11 cellular contexts compared by ENCODE assay signal in genomic region chr12:102197789-102198188, GRCh38. TPM values are rescaled to one million over a fixed set of nuclear protein-coding genes. Genes with fewer than 3 reads are reported as not detected.
A peak's percentile ranks its signal among the peaks of the same experiment; 100 is the strongest.
DNase-seq lines count a peak whose midpoint lies in the region; ATAC-seq and TF ChIP-seq lines count a peak whose summit lies in the region.
"Had no signal": no experiment of that assay in that cellular context is flagged by ENCODE, and none has a peak within 500 bp of the region (broad histone marks: within the 10 kb centered on the region; RNA-seq: fewer than 3 reads in every experiment).

Gene PMCH, minus strand, starts transcription at chr12:102197833. Its CDS starts 63 bp downstream, at chr12:102197770.

- WGBS in psoas muscle, 3 donors, result 83 to 91% (median 90%) methylated on average over 1 of the region's 1 CpG
- WGBS in esophagus squamous epithelium, 2 donors, result 11 to 13% methylated on average over 1 of the region's 1 CpG

- H3K9me3 Mint-ChIP-seq in T-helper 1 cell treated with Interleukin-12 subunit alpha and Interleukin-12 subunit beta and Interleukin-4 antibody, amounts not matched to agents 30 μg/mL and 1 μg/mL, for 36 hours, result no peaks in the 10 kb centered on the region
- H3K9me3 Mint-ChIP-seq: central memory CD8-positive, alpha-beta T cell; memory B cell had no signal

- peak within 1 kb of the TSS; percentile 21 for H3K27ac Mint-ChIP-seq in T-helper 1 cell treated with Interleukin-12 subunit alpha and Interleukin-12 subunit beta and Interleukin-4 antibody, amounts not matched to agents 30 μg/mL and 1 μg/mL, for 36 hours
- H3K27ac Mint-ChIP-seq: memory B cell, T-helper 17 cell had no signal

- H3K4me1 ChIP-seq in psoas muscle (no peaks in the 10 kb centered on the region), esophagus squamous epithelium (no peaks in the 10 kb centered on the region)

- H3K27me3 ChIP-seq in psoas muscle (ENCODE audit: insufficient read depth in 3 of 3, low read length in 2 of 3) (no peaks in the 10 kb centered on the region), esophagus squamous epithelium (no peaks in the 10 kb centered on the region)

- peaks cover 9% of the 10 kb centered on the region for H3K36me3 Mint-ChIP-seq in T-helper 1 cell treated with Interleukin-12 subunit alpha and Interleukin-12 subunit beta and Interleukin-4 antibody, amounts not matched to agents 30 μg/mL and 1 μg/mL, for 36 hours (ENCODE audit: low read depth)
- H3K36me3 Mint-ChIP-seq: memory B cell had no signal

- H3K27me3 Mint-ChIP-seq in T-helper 1 cell treated with Interleukin-12 subunit alpha and Interleukin-12 subunit beta and Interleukin-4 antibody, amounts not matched to agents 30 μg/mL and 1 μg/mL, for 36 hours (ENCODE audit: low read depth), result no peaks in the 10 kb centered on the region
- H3K27me3 Mint-ChIP-seq: central memory CD8-positive, alpha-beta T cell; memory B cell; T-helper 17 cell had no signal

- H3K9me3 ChIP-seq in psoas muscle (no peaks in the 10 kb centered on the region), esophagus squamous epithelium (no peaks in the 10 kb centered on the region)

- peaks cover 14% of the 10 kb centered on the region for H3K4me1 Mint-ChIP-seq in T-helper 1 cell treated with Interleukin-12 subunit alpha and Interleukin-12 subunit beta and Interleukin-4 antibody, amounts not matched to agents 30 μg/mL and 1 μg/mL, for 36 hours (ENCODE audit: low read depth)
- H3K4me1 Mint-ChIP-seq: central memory CD8-positive, alpha-beta T cell; memory B cell; T-helper 17 cell had no signal

- no peak for TF ChIP-seq POLR2A in esophagus squamous epithelium (IDR thresholded peaks at IDR 0.05)

- no peak within 1 kb of the TSS for H3K27ac ChIP-seq in psoas muscle
- no peak within 1 kb of the TSS for H3K27ac ChIP-seq in esophagus squamous epithelium

- intact Hi-C loops in psoas muscle (cut with DNase I), result no loop called here
- intact Hi-C loops in esophagus squamous epithelium (cut with DNase I), result no loop called here

- H3K36me3 ChIP-seq in psoas muscle (ENCODE audit: insufficient read depth in 1 of 2, low read depth in 1 of 2) (no peaks in the 10 kb centered on the region), esophagus squamous epithelium (no peaks in the 10 kb centered on the region)

- no peak within 1 kb of the TSS for H3K4me3 Mint-ChIP-seq in T-helper 1 cell treated with Interleukin-12 subunit alpha and Interleukin-12 subunit beta and Interleukin-4 antibody, amounts not matched to agents 30 μg/mL and 1 μg/mL, for 36 hours
- H3K4me3 Mint-ChIP-seq: central memory CD8-positive, alpha-beta T cell; memory B cell; T-helper 17 cell had no signal

- ATAC-seq in GM19023 (IDR thresholded peaks at IDR 0.05; ENCODE audit: unreplicated experiment) (peak; percentile 62), HG02678 (IDR thresholded peaks at IDR 0.05; ENCODE audit: unreplicated experiment) (peak; percentile 77), psoas muscle (no peak), left lobe of liver (no peak)
- ATAC-seq: T-helper 17 cell had no signal

- peak; percentile 30 for DNase-seq in pulmonary artery endothelial cell (ENCODE audit: low read depth, low spot score)
- no peak for DNase-seq in dedifferentiated amniotic fluid mesenchymal stem cell (ENCODE audit: extremely low spot score)
- no peak for DNase-seq in psoas muscle
- DNase-seq in esophagus squamous epithelium (lab: John Stamatoyannopoulos, UW), result no peak
- no peak for DNase-seq in left lobe of liver (ENCODE audit: low spot score)
- DNase-seq: T-helper 17 cell had no signal

- no peak within 1 kb of the TSS for H3K4me3 ChIP-seq in psoas muscle
- no peak within 1 kb of the TSS for H3K4me3 ChIP-seq in esophagus squamous epithelium

- TF ChIP-seq CTCF in psoas muscle (IDR thresholded peaks at IDR 0.05) (no peak), esophagus squamous epithelium (IDR thresholded peaks at IDR 0.05) (no peak)

RNA-seq across cellular contexts. Expression of gene PMCH, which starts in this region (rescaled TPM):
- 0.32 and 0.66 TPM in 2 replicates for total RNA-seq in pulmonary artery endothelial cell
- not detected for total RNA-seq in psoas muscle
- not detected for polyA plus RNA-seq in psoas muscle
- not detected for total RNA-seq in esophagus squamous epithelium
- total RNA-seq in left lobe of liver, result not detected
- total RNA-seq: T-helper 17 cell had no signal

Comparison
In these comparisons a context has a peak if more than half of its experiments do, and no peak if none do; other contexts are left out.
1. Peak in DNase-seq in pulmonary artery endothelial cell; RNA of the gene not detected or under 1 TPM.
2. ATAC-seq: peak in GM19023 (single experiment) and HG02678 (single experiment); none in psoas muscle (0 of 4) and left lobe of liver (single experiment).